Comparison of ENCODE assay signal across 12 cellular contexts in the genomic region with DNA sequence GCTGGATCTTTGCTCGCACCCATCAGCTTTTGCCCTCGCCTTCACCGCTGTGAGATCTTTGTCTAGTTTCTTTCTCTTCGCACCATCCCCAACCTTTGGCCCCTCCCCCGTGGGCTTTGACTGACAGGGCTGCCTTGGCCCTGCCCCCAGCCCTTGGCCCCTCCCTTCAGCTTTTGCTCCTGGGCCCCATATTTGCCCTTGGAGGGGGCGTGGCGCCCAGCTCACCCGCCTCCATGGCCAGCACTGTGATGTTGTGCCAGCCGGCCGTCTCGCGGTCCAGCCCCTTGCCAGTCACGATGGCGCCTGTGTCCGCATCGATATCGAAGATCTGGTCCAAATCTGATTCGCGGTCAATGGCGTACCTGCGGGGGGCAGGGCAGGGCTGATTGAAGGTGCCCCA.
DNase-seq lines count a peak whose midpoint lies in the region; TF ChIP-seq lines count a peak whose summit lies in the region.
"Had no signal": no experiment of that assay in that cellular context is flagged by ENCODE, and none has a peak within 500 bp of the region (broad histone marks: within the 10 kb centered on the region; RNA-seq: fewer than 3 reads in every experiment).

No MANE protein-coding gene starts in this region.

- H3K9ac ChIP-seq in Karpas-422 (ENCODE audit: low read length) (no peak overlapping the region), parathyroid adenoma (no peak overlapping the region)

- H3K4me1 Mint-ChIP-seq in glutamatergic neuron (ENCODE audit: low read depth, unreplicated experiment): peaks cover 17% of the 10 kb centered on the region
- H3K4me1 Mint-ChIP-seq: central memory CD8-positive, alpha-beta T cell had no signal

- no peaks in the 10 kb centered on the region for H3K27me3 ChIP-seq in Karpas-422 (ENCODE audit: low read length)
- H3K27me3 ChIP-seq in parathyroid adenoma (ENCODE audit: control insufficient read depth, insufficient read depth, low read length): peaks cover 3% of the 10 kb centered on the region
- H3K27me3 ChIP-seq in osteoblast (ENCODE audit: insufficient read depth, low read length): peaks cover 23% of the 10 kb centered on the region

- H3K4me3 ChIP-seq in Karpas-422 (ENCODE audit: low read length) (no peak overlapping the region), parathyroid adenoma (ENCODE audit: low read depth, low read length) (no peak overlapping the region), osteoblast (ENCODE audit: insufficient read depth, low read length) (no peak overlapping the region)

- H2AFZ ChIP-seq in Karpas-422 (ENCODE audit: low read length) (no peak overlapping the region), parathyroid adenoma (peak overlapping the region; percentile 73), osteoblast (ENCODE audit: low read length) (no peak overlapping the region)

- peaks cover 6% of the 10 kb centered on the region for H3K36me3 Mint-ChIP-seq in glutamatergic neuron (ENCODE audit: unreplicated experiment)

- peak; percentile 6 to 19 for DNase-seq in activated CD4-positive, alpha-beta T cell treated with anti-CD3 and anti-CD28 coated beads, Interleukin-2, amount 50 U/mL, for 48 hours
- no peak for DNase-seq in activated CD4-positive, alpha-beta T cell treated with anti-CD3 and anti-CD28 coated beads for 4 hours
- DNase-seq in Karpas-422 (peak; percentile 82), glutamatergic neuron (peak; percentile 54), osteoblast (ENCODE audit: insufficient read length, low spot score, missing footprints) (no peak), NCI-H774 (lab: John Stamatoyannopoulos, UW) (no peak), NCI-H146 (lab: John Stamatoyannopoulos, UW) (no peak)
- DNase-seq: HFFc6, kidney had no signal

- no peaks in the 10 kb centered on the region for H3K9me2 ChIP-seq in Karpas-422 (replicated peaks; ENCODE audit: insufficient read depth, low read length)

- H3K4me3 Mint-ChIP-seq in glutamatergic neuron (ENCODE audit: unreplicated experiment): peak overlapping the region; percentile 46
- H3K4me3 Mint-ChIP-seq: central memory CD8-positive, alpha-beta T cell; HFFc6; T-helper 2 cell treated with Interferon-gamma antibody and Interleukin-4, amounts not matched to agents 5 μg/mL and 100 μg/mL, for 36 hours had no signal

- no peaks in the 10 kb centered on the region for H4K20me1 ChIP-seq in Karpas-422 (ENCODE audit: insufficient read depth, low read depth, low read length)
- H4K20me1 ChIP-seq in osteoblast (ENCODE audit: insufficient read depth, low read length): no peaks in the 10 kb centered on the region

- H3K4me2 ChIP-seq in Karpas-422 (ENCODE audit: low read depth, low read length, poor library complexity, severe bottlenecking) (no peak overlapping the region), parathyroid adenoma (ENCODE audit: low read length) (no peak overlapping the region), osteoblast (ENCODE audit: insufficient read depth, low read length) (no peak overlapping the region)

- H3K79me2 ChIP-seq in Karpas-422 (ENCODE audit: low read length): no peaks in the 10 kb centered on the region
- H3K79me2 ChIP-seq in parathyroid adenoma: no peaks in the 10 kb centered on the region
- H3K79me2 ChIP-seq in osteoblast (ENCODE audit: insufficient read depth, low read length): no peaks in the 10 kb centered on the region

- H3K27ac ChIP-seq in Karpas-422 (ENCODE audit: low read length) (no peak overlapping the region), parathyroid adenoma (no peak overlapping the region), osteoblast (ENCODE audit: low read depth, low read length) (no peak overlapping the region)

- H3K27me3 Mint-ChIP-seq in glutamatergic neuron (ENCODE audit: unreplicated experiment): peaks cover 5% of the 10 kb centered on the region

- H3K27ac Mint-ChIP-seq in glutamatergic neuron (ENCODE audit: unreplicated experiment): no peak overlapping the region
- H3K27ac Mint-ChIP-seq: HFFc6; T-helper 2 cell treated with Interferon-gamma antibody and Interleukin-4, amounts not matched to agents 5 μg/mL and 100 μg/mL, for 36 hours had no signal

- H3K4me1 ChIP-seq in Karpas-422 (ENCODE audit: low read length): no peaks in the 10 kb centered on the region
- peaks cover 7% of the 10 kb centered on the region for H3K4me1 ChIP-seq in parathyroid adenoma
- no peaks in the 10 kb centered on the region for H3K4me1 ChIP-seq in osteoblast (ENCODE audit: insufficient read depth, low read length)

- H3K9me3 ChIP-seq in Karpas-422 (ENCODE audit: low read length) (no peaks in the 10 kb centered on the region), parathyroid adenoma (ENCODE audit: control insufficient read depth, low read length) (no peaks in the 10 kb centered on the region), osteoblast (ENCODE audit: low read depth, low read length) (no peaks in the 10 kb centered on the region)

- TF ChIP-seq CTCF in glutamatergic neuron (IDR thresholded peaks at IDR 0.05; ENCODE audit: partially characterized antibody, unreplicated experiment): no peak
- no peak for TF ChIP-seq CTCF in parathyroid adenoma (IDR thresholded peaks at IDR 0.05)
- no peak for TF ChIP-seq CTCF in osteoblast (IDR thresholded peaks at IDR 0.05; ENCODE audit: extremely low read depth, low read depth, low read length)

- H3K36me3 ChIP-seq in Karpas-422 (ENCODE audit: insufficient read depth, low read length) (no peaks in the 10 kb centered on the region), parathyroid adenoma (ENCODE audit: control insufficient read depth, insufficient read depth, low read length) (no peaks in the 10 kb centered on the region), osteoblast (ENCODE audit: insufficient read depth, low read length) (no peaks in the 10 kb centered on the region)

- peaks cover 16% of the 10 kb centered on the region for H3K9me3 Mint-ChIP-seq in glutamatergic neuron (ENCODE audit: unreplicated experiment)
- H3K9me3 Mint-ChIP-seq: central memory CD8-positive, alpha-beta T cell; HFFc6; T-helper 2 cell treated with Interferon-gamma antibody and Interleukin-4, amounts not matched to agents 5 μg/mL and 100 μg/mL, for 36 hours had no signal

Comparison
In these comparisons a context has a peak if more than half of its experiments do, and no peak if none do; other contexts are left out.
1. DNase-seq: peak in activated CD4-positive, alpha-beta T cell treated with anti-CD3 and anti-CD28 coated beads, Interleukin-2, amount 50 U/mL, for 48 hours (2 of 2), Karpas-422 (single experiment) and glutamatergic neuron (single experiment); none in activated CD4-positive, alpha-beta T cell treated with anti-CD3 and anti-CD28 coated beads for 4 hours (0 of 2), osteoblast (single experiment), NCI-H774 (single experiment) and NCI-H146 (single experiment).